In the genomic region with DNA sequence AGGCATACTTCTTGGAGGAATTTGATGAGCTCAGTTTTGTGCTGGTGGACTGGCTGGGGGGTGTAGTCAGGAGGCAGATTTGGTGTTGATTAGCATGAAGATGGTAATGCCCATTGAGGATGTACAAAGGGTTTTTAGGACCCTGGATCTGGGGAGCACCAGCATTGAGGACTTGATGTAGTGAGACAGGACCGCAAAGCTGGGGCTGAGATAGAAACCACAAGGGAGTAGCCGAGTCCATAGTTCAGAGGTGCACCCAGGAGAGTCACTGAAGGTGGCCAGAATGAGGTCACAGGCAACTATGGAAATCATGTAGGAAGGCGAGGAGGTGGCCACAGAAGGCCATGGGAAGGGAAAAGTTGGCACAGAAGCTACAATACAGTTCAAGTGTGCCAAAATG, we compare ENCODE assay signal across 1 cellular context.
TF ChIP-seq lines count a peak whose summit lies in the region.

No MANE protein-coding gene starts in this region.

TF ChIP-seq in GM23338, 12 proteins besides CTCF, POLR2A, EP300 and RAD21:
- TF ChIP-seq JUNB (IDR thresholded peaks at IDR 0.05; ENCODE audit: unreplicated experiment) (no peak), POLR2AphosphoS5 (IDR thresholded peaks at IDR 0.05; ENCODE audit: low read depth) (no peak), EZH2 (IDR thresholded peaks at IDR 0.05; ENCODE audit: low read depth, unreplicated experiment) (no peak), CREB1 (CRISPR knock-in tag; IDR thresholded peaks at IDR 0.05; ENCODE audit: low read depth) (no peak), ZNF331 (CRISPR knock-in tag; IDR thresholded peaks at IDR 0.05; ENCODE audit: low read depth) (no peak), STAT1 (IDR thresholded peaks at IDR 0.05; ENCODE audit: unreplicated experiment) (no peak), ZNF114 (CRISPR knock-in tag; IDR thresholded peaks at IDR 0.05) (no peak), NANOG (IDR thresholded peaks at IDR 0.05; ENCODE audit: borderline replicate concordance) (no peak), EZH2phosphoT487 (IDR thresholded peaks at IDR 0.05; ENCODE audit: unreplicated experiment) (no peak)
- TF ChIP-seq, protein P1, sequence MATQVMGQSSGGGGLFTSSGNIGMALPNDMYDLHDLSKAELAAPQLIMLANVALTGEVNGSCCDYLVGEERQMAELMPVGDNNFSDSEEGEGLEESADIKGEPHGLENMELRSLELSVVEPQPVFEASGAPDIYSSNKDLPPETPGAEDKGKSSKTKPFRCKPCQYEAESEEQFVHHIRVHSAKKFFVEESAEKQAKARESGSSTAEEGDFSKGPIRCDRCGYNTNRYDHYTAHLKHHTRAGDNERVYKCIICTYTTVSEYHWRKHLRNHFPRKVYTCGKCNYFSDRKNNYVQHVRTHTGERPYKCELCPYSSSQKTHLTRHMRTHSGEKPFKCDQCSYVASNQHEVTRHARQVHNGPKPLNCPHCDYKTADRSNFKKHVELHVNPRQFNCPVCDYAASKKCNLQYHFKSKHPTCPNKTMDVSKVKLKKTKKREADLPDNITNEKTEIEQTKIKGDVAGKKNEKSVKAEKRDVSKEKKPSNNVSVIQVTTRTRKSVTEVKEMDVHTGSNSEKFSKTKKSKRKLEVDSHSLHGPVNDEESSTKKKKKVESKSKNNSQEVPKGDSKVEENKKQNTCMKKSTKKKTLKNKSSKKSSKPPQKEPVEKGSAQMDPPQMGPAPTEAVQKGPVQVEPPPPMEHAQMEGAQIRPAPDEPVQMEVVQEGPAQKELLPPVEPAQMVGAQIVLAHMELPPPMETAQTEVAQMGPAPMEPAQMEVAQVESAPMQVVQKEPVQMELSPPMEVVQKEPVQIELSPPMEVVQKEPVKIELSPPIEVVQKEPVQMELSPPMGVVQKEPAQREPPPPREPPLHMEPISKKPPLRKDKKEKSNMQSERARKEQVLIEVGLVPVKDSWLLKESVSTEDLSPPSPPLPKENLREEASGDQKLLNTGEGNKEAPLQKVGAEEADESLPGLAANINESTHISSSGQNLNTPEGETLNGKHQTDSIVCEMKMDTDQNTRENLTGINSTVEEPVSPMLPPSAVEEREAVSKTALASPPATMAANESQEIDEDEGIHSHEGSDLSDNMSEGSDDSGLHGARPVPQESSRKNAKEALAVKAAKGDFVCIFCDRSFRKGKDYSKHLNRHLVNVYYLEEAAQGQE (IDR thresholded peaks at IDR 0.05; ENCODE audit: unreplicated experiment), result no peak
- TF ChIP-seq, protein P2, sequence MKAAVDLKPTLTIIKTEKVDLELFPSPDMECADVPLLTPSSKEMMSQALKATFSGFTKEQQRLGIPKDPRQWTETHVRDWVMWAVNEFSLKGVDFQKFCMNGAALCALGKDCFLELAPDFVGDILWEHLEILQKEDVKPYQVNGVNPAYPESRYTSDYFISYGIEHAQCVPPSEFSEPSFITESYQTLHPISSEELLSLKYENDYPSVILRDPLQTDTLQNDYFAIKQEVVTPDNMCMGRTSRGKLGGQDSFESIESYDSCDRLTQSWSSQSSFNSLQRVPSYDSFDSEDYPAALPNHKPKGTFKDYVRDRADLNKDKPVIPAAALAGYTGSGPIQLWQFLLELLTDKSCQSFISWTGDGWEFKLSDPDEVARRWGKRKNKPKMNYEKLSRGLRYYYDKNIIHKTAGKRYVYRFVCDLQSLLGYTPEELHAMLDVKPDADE (IDR thresholded peaks at IDR 0.05), result no peak
- TF ChIP-seq, protein P3, sequence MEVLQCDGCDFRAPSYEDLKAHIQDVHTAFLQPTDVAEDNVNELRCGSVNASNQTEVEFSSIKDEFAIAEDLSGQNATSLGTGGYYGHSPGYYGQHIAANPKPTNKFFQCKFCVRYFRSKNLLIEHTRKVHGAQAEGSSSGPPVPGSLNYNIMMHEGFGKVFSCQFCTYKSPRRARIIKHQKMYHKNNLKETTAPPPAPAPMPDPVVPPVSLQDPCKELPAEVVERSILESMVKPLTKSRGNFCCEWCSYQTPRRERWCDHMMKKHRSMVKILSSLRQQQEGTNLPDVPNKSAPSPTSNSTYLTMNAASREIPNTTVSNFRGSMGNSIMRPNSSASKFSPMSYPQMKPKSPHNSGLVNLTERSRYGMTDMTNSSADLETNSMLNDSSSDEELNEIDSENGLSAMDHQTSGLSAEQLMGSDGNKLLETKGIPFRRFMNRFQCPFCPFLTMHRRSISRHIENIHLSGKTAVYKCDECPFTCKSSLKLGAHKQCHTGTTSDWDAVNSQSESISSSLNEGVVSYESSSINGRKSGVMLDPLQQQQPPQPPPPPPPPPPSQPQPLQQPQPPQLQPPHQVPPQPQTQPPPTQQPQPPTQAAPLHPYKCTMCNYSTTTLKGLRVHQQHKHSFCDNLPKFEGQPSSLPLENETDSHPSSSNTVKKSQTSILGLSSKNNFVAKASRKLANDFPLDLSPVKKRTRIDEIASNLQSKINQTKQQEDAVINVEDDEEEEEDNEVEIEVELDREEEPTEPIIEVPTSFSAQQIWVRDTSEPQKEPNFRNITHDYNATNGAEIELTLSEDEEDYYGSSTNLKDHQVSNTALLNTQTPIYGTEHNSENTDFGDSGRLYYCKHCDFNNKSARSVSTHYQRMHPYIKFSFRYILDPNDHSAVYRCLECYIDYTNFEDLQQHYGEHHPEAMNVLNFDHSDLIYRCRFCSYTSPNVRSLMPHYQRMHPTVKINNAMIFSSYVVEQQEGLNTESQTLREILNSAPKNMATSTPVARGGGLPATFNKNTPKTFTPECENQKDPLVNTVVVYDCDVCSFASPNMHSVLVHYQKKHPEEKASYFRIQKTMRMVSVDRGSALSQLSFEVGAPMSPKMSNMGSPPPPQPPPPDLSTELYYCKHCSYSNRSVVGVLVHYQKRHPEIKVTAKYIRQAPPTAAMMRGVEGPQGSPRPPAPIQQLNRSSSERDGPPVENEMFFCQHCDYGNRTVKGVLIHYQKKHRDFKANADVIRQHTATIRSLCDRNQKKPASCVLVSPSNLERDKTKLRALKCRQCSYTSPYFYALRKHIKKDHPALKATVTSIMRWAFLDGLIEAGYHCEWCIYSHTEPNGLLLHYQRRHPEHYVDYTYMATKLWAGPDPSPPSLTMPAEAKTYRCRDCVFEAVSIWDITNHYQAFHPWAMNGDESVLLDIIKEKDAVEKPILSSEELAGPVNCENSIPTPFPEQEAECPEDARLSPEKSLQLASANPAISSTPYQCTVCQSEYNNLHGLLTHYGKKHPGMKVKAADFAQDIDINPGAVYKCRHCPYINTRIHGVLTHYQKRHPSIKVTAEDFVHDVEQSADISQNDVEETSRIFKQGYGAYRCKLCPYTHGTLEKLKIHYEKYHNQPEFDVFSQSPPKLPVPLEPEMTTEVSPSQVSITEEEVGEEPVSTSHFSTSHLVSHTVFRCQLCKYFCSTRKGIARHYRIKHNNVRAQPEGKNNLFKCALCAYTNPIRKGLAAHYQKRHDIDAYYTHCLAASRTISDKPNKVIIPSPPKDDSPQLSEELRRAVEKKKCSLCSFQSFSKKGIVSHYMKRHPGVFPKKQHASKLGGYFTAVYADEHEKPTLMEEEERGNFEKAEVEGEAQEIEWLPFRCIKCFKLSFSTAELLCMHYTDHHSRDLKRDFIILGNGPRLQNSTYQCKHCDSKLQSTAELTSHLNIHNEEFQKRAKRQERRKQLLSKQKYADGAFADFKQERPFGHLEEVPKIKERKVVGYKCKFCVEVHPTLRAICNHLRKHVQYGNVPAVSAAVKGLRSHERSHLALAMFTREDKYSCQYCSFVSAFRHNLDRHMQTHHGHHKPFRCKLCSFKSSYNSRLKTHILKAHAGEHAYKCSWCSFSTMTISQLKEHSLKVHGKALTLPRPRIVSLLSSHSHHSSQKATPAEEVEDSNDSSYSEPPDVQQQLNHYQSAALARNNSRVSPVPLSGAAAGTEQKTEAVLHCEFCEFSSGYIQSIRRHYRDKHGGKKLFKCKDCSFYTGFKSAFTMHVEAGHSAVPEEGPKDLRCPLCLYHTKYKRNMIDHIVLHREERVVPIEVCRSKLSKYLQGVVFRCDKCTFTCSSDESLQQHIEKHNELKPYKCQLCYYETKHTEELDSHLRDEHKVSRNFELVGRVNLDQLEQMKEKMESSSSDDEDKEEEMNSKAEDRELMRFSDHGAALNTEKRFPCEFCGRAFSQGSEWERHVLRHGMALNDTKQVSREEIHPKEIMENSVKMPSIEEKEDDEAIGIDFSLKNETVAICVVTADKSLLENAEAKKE (CRISPR knock-in tag; IDR thresholded peaks at IDR 0.05), result no peak
